8 cellular contexts compared by ENCODE assay signal in the genomic region with DNA sequence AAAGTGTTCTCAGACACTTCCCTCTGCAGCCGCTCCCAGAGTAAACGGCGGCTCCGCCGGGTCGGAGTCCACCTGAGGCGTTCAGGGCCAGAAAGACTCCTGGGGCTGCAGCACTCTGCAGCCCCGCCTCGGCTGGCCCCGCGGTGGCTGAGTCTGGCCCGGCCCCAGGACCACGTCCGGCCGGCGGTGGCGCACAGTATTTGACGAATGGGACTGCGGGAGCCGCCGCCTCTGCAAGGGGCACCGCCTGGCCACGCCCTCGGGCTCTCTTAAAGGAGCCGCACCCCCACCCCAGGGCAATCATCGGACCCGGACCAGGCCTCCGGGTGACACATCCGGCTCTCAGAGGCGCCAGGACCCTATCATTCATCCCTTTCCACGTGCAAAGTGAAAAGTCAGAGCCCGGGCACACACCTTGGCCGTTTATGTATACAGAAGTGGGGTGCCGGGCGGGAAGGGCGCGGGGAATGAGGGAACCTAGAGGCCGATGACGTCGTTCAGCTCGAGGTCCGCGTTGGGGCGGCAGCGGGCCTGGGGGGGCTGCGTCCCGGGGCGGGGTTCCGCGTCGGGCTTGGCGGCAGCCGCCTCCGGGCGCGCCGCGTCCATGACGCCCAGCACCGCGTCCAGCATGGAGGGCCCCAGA. TPM values are rescaled to one million over a fixed set of nuclear protein-coding genes. Genes with fewer than 3 reads are reported as not detected.
DNase-seq lines count a peak whose midpoint lies in the region; ATAC-seq and TF ChIP-seq lines count a peak whose summit lies in the region.

No MANE protein-coding gene starts in this region.

- ATAC-seq in GM18520 (IDR thresholded peaks at IDR 0.05; ENCODE audit: unreplicated experiment) (peak; percentile 25), HG03025 (IDR thresholded peaks at IDR 0.05; ENCODE audit: low FRiP score, unreplicated experiment) (peak; percentile 28)

- H3K27me3 ChIP-seq in AG04450 (ENCODE audit: control insufficient read depth, insufficient read depth, low read length) = no peaks in the 10 kb centered on the region
- no peaks in the 10 kb centered on the region for H3K27me3 ChIP-seq in colonic mucosa

- H3K4me1 ChIP-seq in colonic mucosa = peaks cover 11% of the 10 kb centered on the region

- peak overlapping the region; percentile 55 to 91 for H3K9ac ChIP-seq in colonic mucosa (ENCODE audit: low read depth in 2 of 2, low read length in 2 of 2)

- H3K36me3 ChIP-seq in colonic mucosa = no peaks in the 10 kb centered on the region

- no peak for DNase-seq in AG04450 (ENCODE audit: low read depth, low spot score)
- peak; percentile 94 for DNase-seq in NCI-H2227 treated with DMSO at 0.1 percent for 48 hours (lab: John Stamatoyannopoulos, UW)
- DNase-seq in activated CD4-positive, alpha-beta T cell treated with anti-CD3 and anti-CD28 coated beads for 24 hours (ENCODE audit: low read depth in 2 of 2) = peak; percentile 58 to 74
- DNase-seq in colonic mucosa = peak; percentile 95
- DNase-seq in left kidney (ENCODE audit: low read depth, low spot score) = peak; percentile 96
- peak; percentile 78 to 87 for DNase-seq in stimulated activated CD4-positive, alpha-beta T cell treated with anti-CD3 and anti-CD28 coated beads, Interleukin-2, amount 100 ng/mL, for 24 hours

- POLR2A ChIA-PET in AG04450 (lab: Yijun Ruan, JAX) = no interaction called here

- H3K4me3 ChIP-seq in AG04450 (ENCODE audit: low read depth, low read length) = peak overlapping the region; percentile 53
- peak overlapping the region; percentile 71 for H3K4me3 ChIP-seq in colonic mucosa

- intact Hi-C loops in colonic mucosa (cut with DNase I) = no loop called here

- CTCF ChIA-PET in AG04450 (lab: Charles Lee) = interaction anchor here (1.4 kb wide), 1 partner anchor 14 kb away, joined by 5 read pairs; no protein-coding TSS in a partner anchor

- peak overlapping the region; percentile 57 for H3K27ac ChIP-seq in AG04450 (ENCODE audit: low read depth, low read length)
- peak overlapping the region; percentile 99 for H3K27ac ChIP-seq in colonic mucosa

- TF ChIP-seq CTCF in AG04450 (IDR thresholded peaks at IDR 0.05; ENCODE audit: low read depth, low read length) = no peak
- no peak for TF ChIP-seq CTCF in colonic mucosa (IDR thresholded peaks at IDR 0.05)

- H3K9me3 ChIP-seq in AG04450 (ENCODE audit: control insufficient read depth, insufficient read depth, low read length) (peaks cover 3% of the 10 kb centered on the region; the same call in 1 of the 2 replicates), colonic mucosa (no peaks in the 10 kb centered on the region)

RNA-seq across cellular contexts. Expression of a gene that starts 1.2 kb away (rescaled TPM):
- polyA plus RNA-seq in AG04450 (2011; rRNA removed) = 0.63 and 1.3 TPM in 2 replicates
- polyA minus RNA-seq in AG04450 (2011; rRNA and poly(A)+ RNA removed) = 1.7 and 1.9 TPM in 2 replicates
- 10 to 100 TPM; 18.2 to 24.6 TPM for total RNA-seq in colonic mucosa

RNA-seq across cellular contexts. Expression of a gene that starts 8.4 kb away (rescaled TPM):
- polyA plus RNA-seq in AG04450 (2011; rRNA removed) = 12.3 and 17.7 TPM in 2 replicates
- polyA minus RNA-seq in AG04450 (2011; rRNA and poly(A)+ RNA removed) = 2.3 and 2.4 TPM in 2 replicates
- total RNA-seq in colonic mucosa = 100 to 1,000 TPM; 444 to 601 TPM

RNA-seq across cellular contexts. Expression of a gene that starts 15.7 kb away (rescaled TPM):
- 16.1 and 25.2 TPM in 2 replicates for polyA plus RNA-seq in AG04450 (2011; rRNA removed)
- polyA minus RNA-seq in AG04450 (2011; rRNA and poly(A)+ RNA removed) = 29.0 and 38.6 TPM in 2 replicates
- total RNA-seq in colonic mucosa = 100 to 1,000 TPM in 1 of 2 donors, 10 to 100 TPM in 1; 80.2 to 154 TPM

RNA-seq across cellular contexts. Expression of a gene that starts 37.9 kb away (rescaled TPM):
- polyA plus RNA-seq in AG04450 (2011; rRNA removed) = not detected in 2 replicates
- not detected in 2 replicates for polyA minus RNA-seq in AG04450 (2011; rRNA and poly(A)+ RNA removed)
- total RNA-seq in colonic mucosa = under 1 TPM in 1 of 2 donors, not detected in 1; 0.37 TPM

RNA-seq across cellular contexts. Expression of a gene that starts 49.5 kb away (rescaled TPM):
- not detected in 2 replicates for polyA plus RNA-seq in AG04450 (2011; rRNA removed)
- not detected in 2 replicates for polyA minus RNA-seq in AG04450 (2011; rRNA and poly(A)+ RNA removed)
- total RNA-seq in colonic mucosa = 1 to 10 TPM in 1 of 2 donors, under 1 TPM in 1; 0.47 to 2.4 TPM
